ENCODE assay signal across 13 cellular contexts in genomic region chr11:2780850-2781412, GRCh38.
A peak's percentile ranks its signal among the peaks of the same experiment; 100 is the strongest.
DNase-seq lines count a peak whose midpoint lies in the region; ATAC-seq, FAIRE-seq and TF ChIP-seq lines count a peak whose summit lies in the region.
"Had no signal": no experiment of that assay in that cellular context is flagged by ENCODE, and none has a peak within 500 bp of the region (broad histone marks: within the 10 kb centered on the region; RNA-seq: fewer than 3 reads in every experiment).

No MANE protein-coding gene starts in this region.

- peaks cover 69% of the 10 kb centered on the region for H3K4me1 ChIP-seq in BLaER1
- H3K4me1 ChIP-seq in CD8-positive, alpha-beta memory T cell (ENCODE audit: insufficient read depth, low read length) = no peaks in the 10 kb centered on the region
- peaks cover 0 to 52% (median 30%) of the 10 kb centered on the region in 3 donors for H3K4me1 ChIP-seq in gastroesophageal sphincter

- WGBS in gastroesophageal sphincter (ENCODE audit: low coverage in 1 of 2), 2 donors = 51 to 100% methylated on average over 1 to 7 of the region's 9 CpGs

- H3K36me3 Mint-ChIP-seq in CD8-positive, alpha-beta memory T cell = no peaks in the 10 kb centered on the region

- intact Hi-C loops in posterior vena cava (cut with DNase I) = no loop called here

- ATAC-seq in gastroesophageal sphincter = no peak
- ATAC-seq in HG02763 (IDR thresholded peaks at IDR 0.05; ENCODE audit: unreplicated experiment) = no peak

- H3K9ac ChIP-seq in BLaER1 = no peak overlapping the region; the same call in 1 of the 2 replicates
- H3K9ac ChIP-seq: GM23248 had no signal

- H3K4me3 Mint-ChIP-seq in CD8-positive, alpha-beta memory T cell = no peak overlapping the region
- H3K4me3 Mint-ChIP-seq: stimulated activated naive CD8-positive, alpha-beta T cell treated with anti-CD3 and anti-CD28 coated beads, Interleukin-15, Interleukin-2, amounts not matched to agents 100 ng/mL and 50 ng/mL, for 24 hours; T-helper 1 cell treated with Interleukin-12 subunit alpha and Interleukin-12 subunit beta and Interleukin-4 antibody, amounts not matched to agents 30 μg/mL and 1 μg/mL, for 36 hours had no signal

- peak overlapping the region; percentile 93 for H3K4me2 ChIP-seq in BLaER1

- H3K9me3 ChIP-seq in BLaER1 (peaks cover under 1% of the 10 kb centered on the region; the same call in 1 of the 2 replicates), gastroesophageal sphincter (no peaks in the 10 kb centered on the region)
- no peaks in the 10 kb centered on the region for H3K9me3 ChIP-seq in CD8-positive, alpha-beta memory T cell (ENCODE audit: low read length)
- H3K9me3 ChIP-seq: BE2C had no signal

- TF ChIP-seq CTCF in gastroesophageal sphincter (IDR thresholded peaks at IDR 0.05) = no peak

- no peaks in the 10 kb centered on the region for H3K9me3 Mint-ChIP-seq in CD8-positive, alpha-beta memory T cell
- H3K9me3 Mint-ChIP-seq: stimulated activated naive CD8-positive, alpha-beta T cell treated with anti-CD3 and anti-CD28 coated beads, Interleukin-15, Interleukin-2, amounts not matched to agents 100 ng/mL and 50 ng/mL, for 24 hours; T-helper 1 cell treated with Interleukin-12 subunit alpha and Interleukin-12 subunit beta and Interleukin-4 antibody, amounts not matched to agents 30 μg/mL and 1 μg/mL, for 36 hours had no signal

- CTCF ChIA-PET in CD8-positive, alpha-beta memory T cell (lab: Charles Lee) = no interaction called here

- no peak overlapping the region for H3K4me3 ChIP-seq in BLaER1
- no peak overlapping the region for H3K4me3 ChIP-seq in CD8-positive, alpha-beta memory T cell (ENCODE audit: low read length)
- H3K4me3 ChIP-seq in gastroesophageal sphincter = no peak overlapping the region
- H3K4me3 ChIP-seq: GM23248 had no signal

- DNase-seq in CD8-positive, alpha-beta memory T cell = no peak
- DNase-seq in posterior vena cava (ENCODE audit: low spot score) = peak; percentile 25
- DNase-seq in NK-92 (lab: John Stamatoyannopoulos, UW; ENCODE audit: unreplicated experiment) = no peak
- no peak for DNase-seq in GM12891 (ENCODE audit: insufficient read length, low spot score)
- DNase-seq: BE2C, DMS79, GM23248, NCI-H345 had no signal

- POLR2A ChIA-PET in CD8-positive, alpha-beta memory T cell (lab: Charles Lee) = no interaction called here

- H3K27ac ChIP-seq in BLaER1 = peak overlapping the region; percentile 87
- peak overlapping the region; percentile 3 for H3K27ac ChIP-seq in CD8-positive, alpha-beta memory T cell (ENCODE audit: low read depth, low read length)
- peak overlapping the region in 3 of 4 donors; percentile 86 to 90 (median 89) for H3K27ac ChIP-seq in gastroesophageal sphincter
- H3K27ac ChIP-seq: GM23248 had no signal

- H3K36me3 ChIP-seq in BLaER1 (no peaks in the 10 kb centered on the region), gastroesophageal sphincter (no peaks in the 10 kb centered on the region)
- H3K36me3 ChIP-seq in CD8-positive, alpha-beta memory T cell (ENCODE audit: insufficient read depth, low read length) = no peaks in the 10 kb centered on the region
- H3K36me3 ChIP-seq: BE2C had no signal

- peak overlapping the region in 1 of 8 donors; percentile 89 for H3K27ac Mint-ChIP-seq in CD8-positive, alpha-beta memory T cell
- H3K27ac Mint-ChIP-seq: stimulated activated naive CD8-positive, alpha-beta T cell treated with anti-CD3 and anti-CD28 coated beads, Interleukin-15, Interleukin-2, amounts not matched to agents 100 ng/mL and 50 ng/mL, for 24 hours; T-helper 1 cell treated with Interleukin-12 subunit alpha and Interleukin-12 subunit beta and Interleukin-4 antibody, amounts not matched to agents 30 μg/mL and 1 μg/mL, for 36 hours had no signal

- H3K4me1 Mint-ChIP-seq in CD8-positive, alpha-beta memory T cell = no peaks in the 10 kb centered on the region

- no peak for FAIRE-seq in GM12891 (lab: Jason Lieb, UNC)

- TF ChIP-seq EP300 in gastroesophageal sphincter (IDR thresholded peaks at IDR 0.05) = no peak

- no peak for TF ChIP-seq POLR2A in gastroesophageal sphincter (IDR thresholded peaks at IDR 0.05)
- TF ChIP-seq POLR2A in GM12891 (IDR thresholded peaks at IDR 0.05; ENCODE audit: low read depth, low read length) = no peak

- H3K27me3 ChIP-seq in BLaER1 = no peaks in the 10 kb centered on the region
- no peaks in the 10 kb centered on the region for H3K27me3 ChIP-seq in CD8-positive, alpha-beta memory T cell (ENCODE audit: insufficient read depth, low read length, poor library complexity, severe bottlenecking)
- H3K27me3 ChIP-seq in gastroesophageal sphincter = no peaks in the 10 kb centered on the region
- H3K27me3 ChIP-seq: BE2C had no signal

- H4K20me1 ChIP-seq in BLaER1 = no peaks in the 10 kb centered on the region

- no peaks in the 10 kb centered on the region for H3K27me3 Mint-ChIP-seq in CD8-positive, alpha-beta memory T cell
- H3K27me3 Mint-ChIP-seq: stimulated activated naive CD8-positive, alpha-beta T cell treated with anti-CD3 and anti-CD28 coated beads, Interleukin-15, Interleukin-2, amounts not matched to agents 100 ng/mL and 50 ng/mL, for 24 hours had no signal

TF ChIP-seq in GM12891, 5 proteins besides CTCF, POLR2A, EP300 and RAD21:
- TF ChIP-seq POU2F2 (IDR thresholded peaks at IDR 0.05; ENCODE audit: low read depth, low read length) (no peak), TAF1 (IDR thresholded peaks at IDR 0.05; ENCODE audit: low read depth, low read length) (no peak)

Comparison
In these comparisons a context has a peak if more than half of its experiments do, and no peak if none do; other contexts are left out.
1. H3K27ac ChIP-seq: peak in every context shown above with its lines; median percentile 89 in gastroesophageal sphincter; 87 in BLaER1; 3 in CD8-positive, alpha-beta memory T cell.